In the genomic region with DNA sequence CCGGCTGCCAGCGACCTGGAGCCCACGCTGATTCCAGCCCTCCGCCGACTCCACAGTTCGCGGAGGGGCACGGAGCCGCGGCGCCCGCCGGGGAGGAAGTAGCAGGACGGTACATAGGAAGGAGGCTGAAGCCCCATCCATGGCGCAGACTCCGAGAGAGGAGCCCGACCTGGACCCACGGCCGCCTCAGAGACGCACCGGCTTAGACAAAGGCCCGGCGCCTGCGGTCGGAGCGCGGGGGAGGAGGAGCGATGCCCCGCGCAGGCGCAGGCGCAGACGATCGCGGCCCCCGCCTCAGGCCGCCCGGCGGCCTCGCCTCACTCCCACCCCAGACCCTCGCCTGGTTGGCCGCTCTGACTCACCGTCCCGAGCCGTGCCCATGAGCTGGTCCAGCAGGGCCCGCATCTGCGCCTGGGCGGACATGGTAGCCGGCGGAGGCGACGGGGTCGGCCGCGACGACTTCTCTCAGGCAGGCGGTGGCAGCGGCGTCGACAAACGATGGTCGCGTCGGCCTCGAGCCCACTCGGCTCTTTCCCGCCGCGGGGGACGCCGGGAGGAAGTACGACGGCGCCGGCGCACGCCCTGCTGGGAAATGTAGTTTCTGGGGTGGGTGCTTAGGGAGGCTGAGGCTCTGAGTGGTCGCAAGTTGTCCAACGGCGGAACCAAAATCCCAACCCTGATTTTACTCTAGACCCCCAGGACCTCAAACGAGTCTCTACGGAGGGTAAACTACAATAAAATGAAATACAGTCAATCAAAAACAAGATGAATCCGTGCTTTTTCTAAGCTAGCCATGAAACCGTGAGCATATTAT, we compare ENCODE assay signal across 8 cellular contexts. TPM values are rescaled to one million over a fixed set of nuclear protein-coding genes. Genes with fewer than 3 reads are reported as not detected.
DNase-seq lines count a peak whose midpoint lies in the region; ATAC-seq and TF ChIP-seq lines count a peak whose summit lies in the region.

A gene with protein sequence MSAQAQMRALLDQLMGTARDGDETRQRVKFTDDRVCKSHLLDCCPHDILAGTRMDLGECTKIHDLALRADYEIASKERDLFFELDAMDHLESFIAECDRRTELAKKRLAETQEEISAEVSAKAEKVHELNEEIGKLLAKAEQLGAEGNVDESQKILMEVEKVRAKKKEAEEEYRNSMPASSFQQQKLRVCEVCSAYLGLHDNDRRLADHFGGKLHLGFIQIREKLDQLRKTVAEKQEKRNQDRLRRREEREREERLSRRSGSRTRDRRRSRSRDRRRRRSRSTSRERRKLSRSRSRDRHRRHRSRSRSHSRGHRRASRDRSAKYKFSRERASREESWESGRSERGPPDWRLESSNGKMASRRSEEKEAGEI (minus strand): TSS at position 533 of the 814 bp plus-strand sequence. CDS start 110 bp downstream, at position 423.

- H3K4me3 ChIP-seq in BJ (ENCODE audit: low read depth, low read length): peak within 1 kb of the TSS; percentile 81

- POLR2A ChIA-PET in BJ (lab: Charles Lee): interaction anchor here (0.6 to 0.7 kb wide), 2 partner anchors 10 to 124 kb away, joined by 3 to 10 read pairs; no protein-coding TSS in a partner anchor

- ATAC-seq in GM19324 (IDR thresholded peaks at IDR 0.05; ENCODE audit: low FRiP score, unreplicated experiment): peak; percentile 87
- peak; percentile 55 for ATAC-seq in HG03469 (IDR thresholded peaks at IDR 0.05; ENCODE audit: unreplicated experiment)
- ATAC-seq in left lobe of liver: peak; percentile 97

- CTCF ChIA-PET in BJ (lab: Yijun Ruan, JAX): interaction anchor here (1.0 to 2.6 kb wide), 6 partner anchors 17 to 133 kb away, joined by 3 to 9 read pairs (median 4); a partner anchor contains a TSS

- no peak for DNase-seq in BJ (ENCODE audit: low read depth)
- DNase-seq in NCI-H526 treated with DMSO at 0.1 percent for 48 hours (lab: John Stamatoyannopoulos, UW): peak; percentile 39
- DNase-seq in activated CD4-positive, alpha-beta T cell treated with anti-CD3 and anti-CD28 coated beads, Interleukin-2, amount 50 U/mL, for 24 hours (ENCODE audit: low read depth in 1 of 2, low spot score in 1 of 2): peak; percentile 76 to 80
- peak; percentile 79 for DNase-seq in dedifferentiated amniotic fluid mesenchymal stem cell (ENCODE audit: extremely low spot score)
- peak; percentile 89 for DNase-seq in left lobe of liver (ENCODE audit: low spot score)
- DNase-seq in stimulated activated CD4-positive, alpha-beta T cell treated with anti-CD3 and anti-CD28 coated beads, Interleukin-2, amount 100 ng/mL, for 4 hours (ENCODE audit: low read depth): peak; percentile 81

- no peak for TF ChIP-seq CTCF in BJ (IDR thresholded peaks at IDR 0.05; ENCODE audit: insufficient read depth, low read depth, low read length)

- H3K36me3 ChIP-seq in BJ (ENCODE audit: control insufficient read depth, insufficient read depth, low read length): peaks cover 6% of the 10 kb centered on the region

- no peaks in the 10 kb centered on the region for H3K27me3 ChIP-seq in BJ (ENCODE audit: control insufficient read depth, insufficient read depth, low read length)

RNA-seq across cellular contexts. Expression of the gene that starts here (rescaled TPM):
- polyA plus RNA-seq in BJ (2011; rRNA removed): 23.3 and 29.1 TPM in 2 replicates
- polyA minus RNA-seq in BJ (2011; rRNA and poly(A)+ RNA removed): 9.3 and 10.5 TPM in 2 replicates
- total RNA-seq in left lobe of liver: 29.9 TPM
